In the genomic region with DNA sequence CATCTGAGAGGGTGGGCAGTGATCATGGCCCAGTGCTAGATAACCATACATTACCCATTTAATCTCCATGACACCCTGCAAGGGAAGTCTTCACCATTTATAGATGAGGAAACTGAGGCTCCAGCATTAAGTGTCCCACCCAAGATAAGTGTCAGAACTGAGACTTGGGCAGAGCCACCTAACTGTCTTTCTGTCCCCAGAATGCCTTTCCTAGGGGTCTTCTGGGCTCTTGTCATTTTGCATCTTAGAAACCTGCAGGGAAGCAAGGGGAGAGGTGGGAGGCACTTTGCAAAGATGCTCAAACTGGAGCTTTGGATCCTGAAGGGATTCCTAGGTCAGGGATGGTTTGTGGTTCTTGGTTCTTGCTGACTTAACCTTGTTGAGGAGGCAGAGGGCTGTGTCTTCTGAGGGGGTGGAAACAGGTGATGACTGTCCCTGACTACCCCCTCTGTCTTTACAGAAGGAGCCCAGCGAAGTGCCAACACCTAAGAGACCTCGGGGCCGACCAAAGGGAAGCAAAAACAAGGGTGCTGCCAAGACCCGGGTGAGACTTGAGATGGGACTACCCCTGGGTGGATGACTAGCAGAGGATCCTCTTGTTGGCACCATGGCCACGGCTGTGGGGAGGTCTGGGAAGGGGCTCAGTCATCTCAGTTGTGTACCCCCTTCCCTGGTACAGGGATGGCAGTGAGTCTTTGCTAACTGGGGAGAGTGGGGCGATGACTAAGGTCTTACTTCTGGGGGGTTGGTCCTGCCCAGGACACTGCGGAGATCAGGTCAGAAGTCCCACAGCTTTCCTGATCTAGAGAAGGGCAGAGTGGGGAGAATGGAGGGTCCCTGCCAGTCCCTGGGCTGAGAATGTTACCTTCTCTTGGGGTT, we compare ENCODE assay signal across 11 cellular contexts. TPM values are rescaled to one million over a fixed set of nuclear protein-coding genes. Genes with fewer than 3 reads are reported as not detected.
DNase-seq lines count a peak whose midpoint lies in the region; ATAC-seq and TF ChIP-seq lines count a peak whose summit lies in the region.
"Had no signal": no experiment of that assay in that cellular context is flagged by ENCODE, and none has a peak within 500 bp of the region (broad histone marks: within the 10 kb centered on the region; RNA-seq: fewer than 3 reads in every experiment).

No MANE protein-coding gene starts in this region.

- H4K20me1 ChIP-seq in SK-N-SH (ENCODE audit: insufficient read depth) (no peaks in the 10 kb centered on the region), neural progenitor cell (ENCODE audit: low read depth) (peaks cover 99% of the 10 kb centered on the region)

- H3K4me1 ChIP-seq in SK-N-SH (ENCODE audit: control insufficient read depth in 1 of 2, insufficient read depth in 2 of 2, low read depth in 1 of 2, low read length in 1 of 2) (peaks cover 22 to 53% of the 10 kb centered on the region in 2 experiments), adipocyte (ENCODE audit: control insufficient read depth, insufficient read depth, low read length) (peaks cover 33% of the 10 kb centered on the region), neural progenitor cell (peaks cover 31% of the 10 kb centered on the region), esophagus squamous epithelium (peaks cover 17 to 83% (median 35%) of the 10 kb centered on the region in 3 donors)

- H3K4me1 Mint-ChIP-seq in HFFc6 (ENCODE audit: low read depth) (peaks cover 94% of the 10 kb centered on the region), neural progenitor cell (peaks cover 64% of the 10 kb centered on the region)

- H2AFZ ChIP-seq in SK-N-SH (ENCODE audit: low read depth) (no peak overlapping the region), neural progenitor cell (replicated peaks) (no peak overlapping the region)

- H3K79me2 ChIP-seq in SK-N-SH (ENCODE audit: insufficient read depth) (peaks cover 39% of the 10 kb centered on the region), neural progenitor cell (ENCODE audit: low read depth) (peaks cover 63% of the 10 kb centered on the region)

- H3K9me3 ChIP-seq in SK-N-SH, result no peaks in the 10 kb centered on the region
- H3K9me3 ChIP-seq in adipocyte (ENCODE audit: control insufficient read depth, low read length), result no peaks in the 10 kb centered on the region
- H3K9me3 ChIP-seq in neural progenitor cell (ENCODE audit: low read depth), result no peaks in the 10 kb centered on the region
- H3K9me3 ChIP-seq in esophagus squamous epithelium, result no peaks in the 10 kb centered on the region
- H3K9me3 ChIP-seq: thoracic aorta had no signal

- no peak for TF ChIP-seq RAD21 in SK-N-SH (IDR thresholded peaks at IDR 0.05; ENCODE audit: low read length)

- TF ChIP-seq POLR2A in esophagus squamous epithelium (IDR thresholded peaks at IDR 0.05), result no peak

- DNase-seq in SK-N-SH, result no peak
- DNase-seq in HFFc6, result no peak
- DNase-seq in adipocyte (ENCODE audit: low read depth), result no peak
- no peak for DNase-seq in neural progenitor cell (ENCODE audit: low spot score)
- no peak for DNase-seq in foreskin melanocyte
- DNase-seq in esophagus squamous epithelium (lab: John Stamatoyannopoulos, UW), result no peak
- DNase-seq: 8988T, NCI-H146 had no signal

- CTCF ChIA-PET in SK-N-SH (lab: Yijun Ruan, JAX), result interaction anchor here (1.0 to 1.1 kb wide), 2 partner anchors 47 to 172 kb away, joined by 3 read pairs; no protein-coding TSS in a partner anchor

- no peaks in the 10 kb centered on the region for H3K9me3 Mint-ChIP-seq in HFFc6
- H3K9me3 Mint-ChIP-seq in neural progenitor cell, result no peaks in the 10 kb centered on the region

- no peaks in the 10 kb centered on the region for H3K27me3 ChIP-seq in SK-N-SH (ENCODE audit: insufficient read depth)
- no peaks in the 10 kb centered on the region for H3K27me3 ChIP-seq in adipocyte (replicated peaks; ENCODE audit: control insufficient read depth, insufficient read depth, low read length)
- no peaks in the 10 kb centered on the region for H3K27me3 ChIP-seq in neural progenitor cell
- no peaks in the 10 kb centered on the region for H3K27me3 ChIP-seq in esophagus squamous epithelium

- TF ChIP-seq EP300 in SK-N-SH (IDR thresholded peaks at IDR 0.05; ENCODE audit: borderline replicate concordance in 1 of 2, low read depth in 1 of 2, low read length in 1 of 2), result no peak

- intact Hi-C loops in esophagus squamous epithelium (cut with DNase I), result no loop called here

- H3K36me3 ChIP-seq in SK-N-SH (replicated peaks in 1 of 2; ENCODE audit: control insufficient read depth in 1 of 2, insufficient read depth in 2 of 2, low read length in 1 of 2), result peaks cover 11 to 17% of the 10 kb centered on the region in 2 experiments
- peaks cover 23% of the 10 kb centered on the region for H3K36me3 ChIP-seq in adipocyte (ENCODE audit: control insufficient read depth, insufficient read depth, low read length, severe bottlenecking)
- peaks cover 11% of the 10 kb centered on the region for H3K36me3 ChIP-seq in neural progenitor cell
- H3K36me3 ChIP-seq in esophagus squamous epithelium, result peaks cover 4 to 66% (median 16%) of the 10 kb centered on the region in 3 donors
- H3K36me3 ChIP-seq: thoracic aorta had no signal

- TF ChIP-seq CTCF in SK-N-SH (IDR thresholded peaks at IDR 0.05) (no peak), HFFc6 (IDR thresholded peaks at IDR 0.05) (no peak), neural progenitor cell (IDR thresholded peaks at IDR 0.05) (no peak), esophagus squamous epithelium (IDR thresholded peaks at IDR 0.05) (no peak)

- ATAC-seq in SK-N-SH treated with all-trans-retinoic acid at 6 μM for 48 hours, result no peak
- ATAC-seq in GM19035 (IDR thresholded peaks at IDR 0.05; ENCODE audit: unreplicated experiment), result no peak

- H3K9ac ChIP-seq in SK-N-SH (peak overlapping the region; percentile 44), adipocyte (ENCODE audit: low read length) (peak overlapping the region; percentile 40), neural progenitor cell (no peak overlapping the region)

- peaks cover 52% of the 10 kb centered on the region for H3F3A ChIP-seq in SK-N-SH (replicated peaks; ENCODE audit: insufficient read depth)
- peaks cover 93% of the 10 kb centered on the region for H3F3A ChIP-seq in neural progenitor cell (ENCODE audit: low read depth)

- POLR2A ChIA-PET in SK-N-SH (lab: Yijun Ruan, JAX), result no interaction called here

- 50% methylated on average over 5 of the region's 7 CpGs for WGBS in SK-N-SH (ENCODE audit: low lambda C conversion rate)
- WGBS in esophagus squamous epithelium, 2 donors, result 52 to 59% methylated on average over 5 to 7 of the region's 7 CpGs

- H3K4me3 ChIP-seq in SK-N-SH (ENCODE audit: low read depth in 2 of 2, low read length in 1 of 2) (no peak overlapping the region), adipocyte (ENCODE audit: low read length) (no peak overlapping the region), neural progenitor cell (no peak overlapping the region), esophagus squamous epithelium (no peak overlapping the region)
- H3K4me3 ChIP-seq: thoracic aorta had no signal

- peak overlapping the region in 1 of 2 experiments; percentile 97; a peak in 2 of 4 replicates for H3K27ac ChIP-seq in SK-N-SH (ENCODE audit: low read depth in 2 of 2, low read length in 1 of 2)
- H3K27ac ChIP-seq in neural progenitor cell, result peak overlapping the region; percentile 58
- peak overlapping the region in 1 of 4 donors; percentile 79 for H3K27ac ChIP-seq in esophagus squamous epithelium

- no peaks in the 10 kb centered on the region for H3K9me2 ChIP-seq in SK-N-SH

- peak overlapping the region; percentile 92 for H3K4me2 ChIP-seq in SK-N-SH
- H3K4me2 ChIP-seq in neural progenitor cell, result no peak overlapping the region

- H3K27me3 Mint-ChIP-seq in HFFc6 (ENCODE audit: insufficient read depth) (peaks cover 4% of the 10 kb centered on the region), neural progenitor cell (ENCODE audit: insufficient read depth, low read depth) (peaks cover 9% of the 10 kb centered on the region)

- H3K4me3 Mint-ChIP-seq in HFFc6 (peak overlapping the region; percentile 68), neural progenitor cell (peak overlapping the region; percentile 41)

- H3K27ac Mint-ChIP-seq in HFFc6 (peak overlapping the region; percentile 98), neural progenitor cell (no peak overlapping the region)

- peaks cover 42% of the 10 kb centered on the region; the same call in 1 of the 2 replicates for H3K36me3 Mint-ChIP-seq in HFFc6 (ENCODE audit: low read depth)
- H3K36me3 Mint-ChIP-seq in neural progenitor cell, result peaks cover 28% of the 10 kb centered on the region

TF ChIP-seq in SK-N-SH, 30 proteins besides CTCF, POLR2A, EP300 and RAD21 (continues in another document):
- TF ChIP-seq NFIC (IDR thresholded peaks at IDR 0.05; ENCODE audit: borderline replicate concordance), result no peak
- TF ChIP-seq FOXM1 (IDR thresholded peaks at IDR 0.05; ENCODE audit: low read depth), result no peak
- no peak for TF ChIP-seq RXRA (IDR thresholded peaks at IDR 0.05; ENCODE audit: borderline replicate concordance, low read depth)

TF ChIP-seq in SK-N-SH treated with all-trans-retinoic acid at 6 μM for 48 hours, 23 proteins besides CTCF, POLR2A, EP300 and RAD21 (continues in another document):
- TF ChIP-seq PPARA (CRISPR knock-in tag; IDR thresholded peaks at IDR 0.05; ENCODE audit: borderline replicate concordance) (no peak), ESRRG (CRISPR knock-in tag; IDR thresholded peaks at IDR 0.05) (no peak), ZC3H10 (CRISPR knock-in tag; IDR thresholded peaks at IDR 0.05) (no peak), TOX (CRISPR knock-in tag; IDR thresholded peaks at IDR 0.05; ENCODE audit: borderline replicate concordance) (no peak)

RNA-seq across cellular contexts. Expression of a gene that starts 5.8 kb away (rescaled TPM):
- 185 and 433 TPM in 2 replicates for polyA plus RNA-seq in SK-N-SH (2012; rRNA removed)
- 168 and 262 TPM in 2 replicates for polyA plus RNA-seq in SK-N-SH (2012; cell fraction: cytosol; rRNA removed)
- polyA plus RNA-seq in SK-N-SH (2012; cell fraction: nucleus; rRNA removed), result 132 and 146 TPM in 2 replicates
- total RNA-seq in HFFc6 (2021; fragmentation: NEBNext Ultra II Directional; extraction: Animal tissue kit (Norgen Biotek cat#: 25700)), result 1,000 to 10,000 TPM in 4 of 6 experiments, 100 to 1,000 TPM in 2; 687 to 1,047 (median 1,018) TPM
- total RNA-seq in neural progenitor cell (ENCODE audit: low replicate concordance) (417 and 1,058 TPM in 2 replicates), esophagus squamous epithelium (100 to 1,000 TPM; 118 to 309 (median 193) TPM)

RNA-seq across cellular contexts. Expression of a gene that starts 6.3 kb away (rescaled TPM):
- polyA plus RNA-seq in SK-N-SH (2012; rRNA removed), result 50.2 and 52.2 TPM in 2 replicates
- 20.6 and 31.3 TPM in 2 replicates for polyA plus RNA-seq in SK-N-SH (2012; cell fraction: cytosol; rRNA removed)
- polyA plus RNA-seq in SK-N-SH (2012; cell fraction: nucleus; rRNA removed), result 41.8 and 68.7 TPM in 2 replicates
- 10 to 100 TPM; 35.0 to 44.8 (median 36.9) TPM for total RNA-seq in HFFc6 (2021; fragmentation: NEBNext Ultra II Directional; extraction: Animal tissue kit (Norgen Biotek cat#: 25700))
- total RNA-seq in neural progenitor cell (ENCODE audit: low replicate concordance) (2.4 and 8.9 TPM in 2 replicates), esophagus squamous epithelium (10 to 100 TPM; 17.3 to 21.6 (median 18.2) TPM)
